ENCODE assay signal across 8 cellular contexts in the genomic region with DNA sequence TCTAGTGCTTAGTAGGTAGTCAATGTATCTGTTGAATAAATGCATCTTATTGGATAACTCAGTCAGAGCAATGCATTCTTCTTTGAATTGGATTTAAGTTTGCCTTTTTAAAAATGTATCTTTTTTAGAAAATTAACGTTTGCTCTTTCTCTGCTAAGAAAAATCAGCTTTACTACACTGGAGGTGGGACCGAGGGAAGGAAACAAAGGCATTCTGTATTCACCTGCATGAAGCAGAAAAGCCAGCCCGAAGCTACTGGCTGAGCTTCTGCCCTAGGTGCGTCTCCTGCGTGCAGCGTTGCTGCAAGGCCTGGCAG. TPM values are rescaled to one million over a fixed set of nuclear protein-coding genes. Genes with fewer than 3 reads are reported as not detected.
DNase-seq lines count a peak whose midpoint lies in the region; ATAC-seq, FAIRE-seq and TF ChIP-seq lines count a peak whose summit lies in the region.

No MANE protein-coding gene starts in this region.

- H3K9me3 ChIP-seq in BLaER1 (no peaks in the 10 kb centered on the region), Karpas-422 (ENCODE audit: low read length) (no peaks in the 10 kb centered on the region), neural cell (ENCODE audit: low read length) (no peaks in the 10 kb centered on the region)

- H3K36me3 ChIP-seq in BLaER1 (no peaks in the 10 kb centered on the region), Karpas-422 (ENCODE audit: insufficient read depth, low read length) (no peaks in the 10 kb centered on the region), neural cell (ENCODE audit: insufficient read depth, low read length) (no peaks in the 10 kb centered on the region)

- ATAC-seq in HG03097 (IDR thresholded peaks at IDR 0.05; ENCODE audit: low FRiP score, unreplicated experiment) (no peak), HG03045 (IDR thresholded peaks at IDR 0.05; ENCODE audit: unreplicated experiment) (no peak)

- H3K9me2 ChIP-seq in Karpas-422 (replicated peaks; ENCODE audit: insufficient read depth, low read length) (no peaks in the 10 kb centered on the region), neural cell (ENCODE audit: insufficient read depth, low read length) (no peaks in the 10 kb centered on the region)

- no peak for FAIRE-seq in frontal cortex (lab: Jason Lieb, UNC)

- intact Hi-C loops in dorsolateral prefrontal cortex (cut with DNase I) = loop anchor here in 1 of 2 donors (2.0 kb wide), 1 partner anchor 21 kb away; a partner anchor contains a TSS

- H3K4me3 ChIP-seq in BLaER1 (peak overlapping the region; percentile 64), Karpas-422 (ENCODE audit: low read length) (peak overlapping the region; percentile 64), dorsolateral prefrontal cortex (peak overlapping the region; percentile 37 to 84 (median 68)), neural cell (ENCODE audit: low read length) (peak overlapping the region; percentile 64)

- H3K4me2 ChIP-seq in BLaER1 (peak overlapping the region; percentile 84), Karpas-422 (ENCODE audit: low read depth, low read length, poor library complexity, severe bottlenecking) (peak overlapping the region; percentile 93), neural cell (ENCODE audit: low read length) (peak overlapping the region; percentile 60)

- H4K20me1 ChIP-seq in BLaER1 (no peaks in the 10 kb centered on the region), Karpas-422 (ENCODE audit: insufficient read depth, low read depth, low read length) (no peaks in the 10 kb centered on the region), neural cell (ENCODE audit: insufficient read depth) (no peaks in the 10 kb centered on the region)

- TF ChIP-seq RAD21 in neural cell (conservative IDR thresholded peaks at IDR 0.05) = no peak

- H3K4me1 ChIP-seq in BLaER1 (peaks cover 12% of the 10 kb centered on the region; the same call in 1 of the 2 replicates), Karpas-422 (ENCODE audit: low read length) (peaks cover 79% of the 10 kb centered on the region)

- no peak overlapping the region for H2AFZ ChIP-seq in Karpas-422 (ENCODE audit: low read length)
- peak overlapping the region; percentile 85 for H2AFZ ChIP-seq in neural cell (ENCODE audit: low read depth, low read length)

- H3K9ac ChIP-seq in BLaER1 (peak overlapping the region; percentile 66), Karpas-422 (ENCODE audit: low read length) (peak overlapping the region; percentile 79), neural cell (ENCODE audit: low read length) (peak overlapping the region; percentile 76)

- H3K27me3 ChIP-seq in BLaER1 (no peaks in the 10 kb centered on the region), Karpas-422 (ENCODE audit: low read length) (no peaks in the 10 kb centered on the region), dorsolateral prefrontal cortex (no peaks in the 10 kb centered on the region), neural cell (ENCODE audit: insufficient read depth, low read depth, low read length) (no peaks in the 10 kb centered on the region)

- TF ChIP-seq CTCF in dorsolateral prefrontal cortex (IDR thresholded peaks at IDR 0.05 in 54 of 56, conservative IDR thresholded peaks at IDR 0.05 in 2 of 56; ENCODE audit: low read depth in 1 of 56, partially characterized antibody in 56 of 56) (no peak), neural cell (IDR thresholded peaks at IDR 0.05; ENCODE audit: poor library complexity, severe bottlenecking) (no peak)

- no peaks in the 10 kb centered on the region for H3K79me2 ChIP-seq in Karpas-422 (ENCODE audit: low read length)
- H3K79me2 ChIP-seq in neural cell (replicated peaks; ENCODE audit: insufficient read depth, low read length) = no peaks in the 10 kb centered on the region

- H3K27ac ChIP-seq in BLaER1 = no peak overlapping the region
- peak overlapping the region; percentile 94 for H3K27ac ChIP-seq in Karpas-422 (ENCODE audit: low read length)
- peak overlapping the region in 57 of 59 donors; percentile 13 to 97 (median 88) for H3K27ac ChIP-seq in dorsolateral prefrontal cortex
- peak overlapping the region; percentile 75 for H3K27ac ChIP-seq in neural cell (ENCODE audit: low read length)

- no peak for TF ChIP-seq EP300 in neural cell (conservative IDR thresholded peaks at IDR 0.05; ENCODE audit: poor library complexity, severe bottlenecking)

- DNase-seq in Karpas-422 = no peak
- no peak for DNase-seq in dorsolateral prefrontal cortex
- DNase-seq in frontal cortex (ENCODE audit: low spot score in 2 of 2) = no peak
- DNase-seq in amniotic stem cell (lab: John Stamatoyannopoulos, UW) = no peak

- no peaks in the 10 kb centered on the region for H3F3A ChIP-seq in neural cell (ENCODE audit: insufficient read depth, low read length, poor library complexity, severe bottlenecking)

TF ChIP-seq in neural cell, 6 proteins besides CTCF, POLR2A, EP300 and RAD21:
- TF ChIP-seq EZH2 (IDR thresholded peaks at IDR 0.05; ENCODE audit: borderline replicate concordance, insufficient read depth, low read length, poor library complexity, severe bottlenecking) (no peak), POLR2AphosphoS5 (IDR thresholded peaks at IDR 0.05) (no peak), SMC3 (conservative IDR thresholded peaks at IDR 0.05; ENCODE audit: poor library complexity) (no peak), TAF1 (IDR thresholded peaks at IDR 0.05; ENCODE audit: low read depth) (no peak), MXI1 (conservative IDR thresholded peaks at IDR 0.05; ENCODE audit: poor library complexity, severe bottlenecking) (no peak)
- TF ChIP-seq, protein P1, sequence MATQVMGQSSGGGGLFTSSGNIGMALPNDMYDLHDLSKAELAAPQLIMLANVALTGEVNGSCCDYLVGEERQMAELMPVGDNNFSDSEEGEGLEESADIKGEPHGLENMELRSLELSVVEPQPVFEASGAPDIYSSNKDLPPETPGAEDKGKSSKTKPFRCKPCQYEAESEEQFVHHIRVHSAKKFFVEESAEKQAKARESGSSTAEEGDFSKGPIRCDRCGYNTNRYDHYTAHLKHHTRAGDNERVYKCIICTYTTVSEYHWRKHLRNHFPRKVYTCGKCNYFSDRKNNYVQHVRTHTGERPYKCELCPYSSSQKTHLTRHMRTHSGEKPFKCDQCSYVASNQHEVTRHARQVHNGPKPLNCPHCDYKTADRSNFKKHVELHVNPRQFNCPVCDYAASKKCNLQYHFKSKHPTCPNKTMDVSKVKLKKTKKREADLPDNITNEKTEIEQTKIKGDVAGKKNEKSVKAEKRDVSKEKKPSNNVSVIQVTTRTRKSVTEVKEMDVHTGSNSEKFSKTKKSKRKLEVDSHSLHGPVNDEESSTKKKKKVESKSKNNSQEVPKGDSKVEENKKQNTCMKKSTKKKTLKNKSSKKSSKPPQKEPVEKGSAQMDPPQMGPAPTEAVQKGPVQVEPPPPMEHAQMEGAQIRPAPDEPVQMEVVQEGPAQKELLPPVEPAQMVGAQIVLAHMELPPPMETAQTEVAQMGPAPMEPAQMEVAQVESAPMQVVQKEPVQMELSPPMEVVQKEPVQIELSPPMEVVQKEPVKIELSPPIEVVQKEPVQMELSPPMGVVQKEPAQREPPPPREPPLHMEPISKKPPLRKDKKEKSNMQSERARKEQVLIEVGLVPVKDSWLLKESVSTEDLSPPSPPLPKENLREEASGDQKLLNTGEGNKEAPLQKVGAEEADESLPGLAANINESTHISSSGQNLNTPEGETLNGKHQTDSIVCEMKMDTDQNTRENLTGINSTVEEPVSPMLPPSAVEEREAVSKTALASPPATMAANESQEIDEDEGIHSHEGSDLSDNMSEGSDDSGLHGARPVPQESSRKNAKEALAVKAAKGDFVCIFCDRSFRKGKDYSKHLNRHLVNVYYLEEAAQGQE (IDR thresholded peaks at IDR 0.05; ENCODE audit: borderline replicate concordance) = no peak

RNA-seq across cellular contexts. Expression of a gene that starts 22.2 kb away (rescaled TPM):
- total RNA-seq in Karpas-422 (2014; rRNA removed; shearing (Covaris generic); ENCODE audit: low replicate concordance) = 526 and 559 TPM in 2 replicates
- total RNA-seq in dorsolateral prefrontal cortex (100 to 1,000 TPM in 30 of 120 experiments, 10 to 100 TPM in 90; 45.5 to 146 (median 82.5) TPM), frontal cortex (110 TPM)
- 59.2 and 62.4 TPM in 2 replicates for polyA plus RNA-seq in neural cell
- polyA minus RNA-seq in neural cell = 140 and 141 TPM in 2 replicates
